In the genomic region with DNA sequence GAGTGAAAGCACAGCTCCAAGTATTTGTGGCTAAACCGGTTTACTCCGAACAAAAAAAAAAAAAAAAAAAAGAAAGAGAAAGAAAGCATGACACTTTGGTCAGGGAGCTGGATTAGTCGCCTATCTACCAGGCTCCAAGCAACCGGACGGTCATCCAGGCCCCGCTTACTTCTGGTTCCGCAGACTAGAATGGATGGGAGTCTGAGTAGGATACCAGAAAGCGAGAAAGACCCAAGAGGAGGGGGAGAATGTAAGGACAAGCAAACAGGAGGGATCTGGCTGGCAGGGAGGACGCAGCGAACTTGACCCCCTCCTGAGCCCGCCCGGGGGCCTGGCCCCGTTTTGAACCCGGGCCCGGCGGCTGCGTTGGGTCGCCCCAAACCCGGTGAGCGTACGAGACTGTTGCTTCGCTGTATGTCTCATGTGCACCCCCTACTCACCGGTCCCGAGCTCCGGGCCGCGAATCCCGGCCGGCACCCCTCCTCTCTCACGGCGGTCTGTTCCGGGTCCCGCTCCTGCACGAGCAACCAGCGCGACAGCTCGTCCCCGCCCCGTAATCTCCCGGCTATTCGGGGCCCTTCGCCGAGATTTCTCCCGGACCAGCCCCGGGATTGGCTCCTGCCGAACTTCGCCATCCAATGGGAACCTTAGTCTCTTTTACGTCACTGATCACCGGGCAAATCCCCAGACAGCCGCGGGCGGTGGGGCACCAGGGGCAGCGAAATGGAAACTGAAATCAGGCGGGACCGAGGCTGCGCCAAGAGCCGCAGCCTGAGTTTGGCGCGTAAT, we compare ENCODE assay signal across 1 cellular context.
A peak's percentile ranks its signal among the peaks of the same experiment; 100 is the strongest.
TF ChIP-seq lines count a peak whose summit lies in the region.

A gene with protein sequence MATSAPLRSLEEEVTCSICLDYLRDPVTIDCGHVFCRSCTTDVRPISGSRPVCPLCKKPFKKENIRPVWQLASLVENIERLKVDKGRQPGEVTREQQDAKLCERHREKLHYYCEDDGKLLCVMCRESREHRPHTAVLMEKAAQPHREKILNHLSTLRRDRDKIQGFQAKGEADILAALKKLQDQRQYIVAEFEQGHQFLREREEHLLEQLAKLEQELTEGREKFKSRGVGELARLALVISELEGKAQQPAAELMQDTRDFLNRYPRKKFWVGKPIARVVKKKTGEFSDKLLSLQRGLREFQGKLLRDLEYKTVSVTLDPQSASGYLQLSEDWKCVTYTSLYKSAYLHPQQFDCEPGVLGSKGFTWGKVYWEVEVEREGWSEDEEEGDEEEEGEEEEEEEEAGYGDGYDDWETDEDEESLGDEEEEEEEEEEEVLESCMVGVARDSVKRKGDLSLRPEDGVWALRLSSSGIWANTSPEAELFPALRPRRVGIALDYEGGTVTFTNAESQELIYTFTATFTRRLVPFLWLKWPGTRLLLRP (minus strand): TSS at position 542 of the 789 bp plus-strand sequence. CDS start 14,303 bp downstream, outside the sequence.

TF ChIP-seq in liver, 16 proteins besides CTCF, POLR2A, EP300 and RAD21 (continued from another document):
- TF ChIP-seq, protein P1, sequence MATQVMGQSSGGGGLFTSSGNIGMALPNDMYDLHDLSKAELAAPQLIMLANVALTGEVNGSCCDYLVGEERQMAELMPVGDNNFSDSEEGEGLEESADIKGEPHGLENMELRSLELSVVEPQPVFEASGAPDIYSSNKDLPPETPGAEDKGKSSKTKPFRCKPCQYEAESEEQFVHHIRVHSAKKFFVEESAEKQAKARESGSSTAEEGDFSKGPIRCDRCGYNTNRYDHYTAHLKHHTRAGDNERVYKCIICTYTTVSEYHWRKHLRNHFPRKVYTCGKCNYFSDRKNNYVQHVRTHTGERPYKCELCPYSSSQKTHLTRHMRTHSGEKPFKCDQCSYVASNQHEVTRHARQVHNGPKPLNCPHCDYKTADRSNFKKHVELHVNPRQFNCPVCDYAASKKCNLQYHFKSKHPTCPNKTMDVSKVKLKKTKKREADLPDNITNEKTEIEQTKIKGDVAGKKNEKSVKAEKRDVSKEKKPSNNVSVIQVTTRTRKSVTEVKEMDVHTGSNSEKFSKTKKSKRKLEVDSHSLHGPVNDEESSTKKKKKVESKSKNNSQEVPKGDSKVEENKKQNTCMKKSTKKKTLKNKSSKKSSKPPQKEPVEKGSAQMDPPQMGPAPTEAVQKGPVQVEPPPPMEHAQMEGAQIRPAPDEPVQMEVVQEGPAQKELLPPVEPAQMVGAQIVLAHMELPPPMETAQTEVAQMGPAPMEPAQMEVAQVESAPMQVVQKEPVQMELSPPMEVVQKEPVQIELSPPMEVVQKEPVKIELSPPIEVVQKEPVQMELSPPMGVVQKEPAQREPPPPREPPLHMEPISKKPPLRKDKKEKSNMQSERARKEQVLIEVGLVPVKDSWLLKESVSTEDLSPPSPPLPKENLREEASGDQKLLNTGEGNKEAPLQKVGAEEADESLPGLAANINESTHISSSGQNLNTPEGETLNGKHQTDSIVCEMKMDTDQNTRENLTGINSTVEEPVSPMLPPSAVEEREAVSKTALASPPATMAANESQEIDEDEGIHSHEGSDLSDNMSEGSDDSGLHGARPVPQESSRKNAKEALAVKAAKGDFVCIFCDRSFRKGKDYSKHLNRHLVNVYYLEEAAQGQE (IDR thresholded peaks at IDR 0.05): peak; percentile 81
- TF ChIP-seq EGR1 (IDR thresholded peaks at IDR 0.05; ENCODE audit: low read depth in 2 of 2) (peak in 1 of 2 donors; percentile 43), JUND (IDR thresholded peaks at IDR 0.05) (peak in 1 of 2 donors; percentile 40), SP1 (IDR thresholded peaks at IDR 0.05) (peak; percentile 80), YY1 (IDR thresholded peaks at IDR 0.05) (peak; percentile 97), GABPA (IDR thresholded peaks at IDR 0.05 in 1 of 2, conservative IDR thresholded peaks at IDR 0.05 in 1 of 2) (no peak)
- TF ChIP-seq, protein P2, sequence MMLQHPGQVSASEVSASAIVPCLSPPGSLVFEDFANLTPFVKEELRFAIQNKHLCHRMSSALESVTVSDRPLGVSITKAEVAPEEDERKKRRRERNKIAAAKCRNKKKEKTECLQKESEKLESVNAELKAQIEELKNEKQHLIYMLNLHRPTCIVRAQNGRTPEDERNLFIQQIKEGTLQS (IDR thresholded peaks at IDR 0.05): no peak
TF ChIP-seq in liver: peak in this region for 11.
